ENCODE assay signal across 10 cellular contexts in genomic region chr21:41933259-41934079, GRCh38. TPM values are rescaled to one million over a fixed set of nuclear protein-coding genes. Genes with fewer than 3 reads are reported as not detected.
A peak's percentile ranks its signal among the peaks of the same experiment; 100 is the strongest.
DNase-seq lines count a peak whose midpoint lies in the region; ATAC-seq and TF ChIP-seq lines count a peak whose summit lies in the region.
"Had no signal": no experiment of that assay in that cellular context is flagged by ENCODE, and none has a peak within 500 bp of the region (broad histone marks: within the 10 kb centered on the region; RNA-seq: fewer than 3 reads in every experiment).

No MANE protein-coding gene starts in this region.

- peaks cover 24% of the 10 kb centered on the region for H3K4me1 Mint-ChIP-seq in type B pancreatic cell (ENCODE audit: unreplicated experiment)

- no peaks in the 10 kb centered on the region for H3K9me3 ChIP-seq in lung (ENCODE audit: control insufficient read depth in 2 of 2, insufficient read depth in 1 of 2, low read length in 1 of 2)

- H3K27me3 ChIP-seq in lung (ENCODE audit: control insufficient read depth, insufficient read depth) = no peaks in the 10 kb centered on the region

- no peak overlapping the region for H3K4me3 Mint-ChIP-seq in type B pancreatic cell
- H3K4me3 Mint-ChIP-seq: stimulated activated naive CD8-positive, alpha-beta T cell treated with anti-CD3 and anti-CD28 coated beads, Interleukin-15, Interleukin-2, amounts not matched to agents 100 ng/mL and 50 ng/mL, for 24 hours had no signal

- no peak for ATAC-seq in lung (ENCODE audit: insufficient read depth, low FRiP score)

- H3K4me1 ChIP-seq in lung (ENCODE audit: control insufficient read depth in 2 of 2, insufficient read depth in 2 of 2, low read length in 2 of 2) = peaks cover 0 to 13% of the 10 kb centered on the region in 2 donors

- H3K4me3 ChIP-seq in LNCaP clone FGC (ENCODE audit: low read depth, low read length) (peak overlapping the region; percentile 39), choroid plexus epithelial cell (ENCODE audit: low read depth, low read length) (peak overlapping the region; percentile 57), lung (no peak overlapping the region)

- WGBS in lung, 2 donors = 9 to 24% methylated on average over 19 to 20 of the region's 20 CpGs

- no peaks in the 10 kb centered on the region for H3K36me3 Mint-ChIP-seq in type B pancreatic cell

- DNase-seq in LNCaP clone FGC (ENCODE audit: low read depth) (peak; percentile 57), choroid plexus epithelial cell (ENCODE audit: low read depth) (peak; percentile 77), lung (ENCODE audit: low spot score) (no peak), type B pancreatic cell (ENCODE audit: extremely low spot score, unreplicated experiment) (no peak), SW480 (ENCODE audit: low spot score) (no peak), NCI-H2227 treated with DMSO at 0.1 percent for 48 hours (lab: John Stamatoyannopoulos, UW) (no peak), DMS79 (lab: John Stamatoyannopoulos, UW) (no peak)
- no peak for DNase-seq in NK-92 treated with Interleukin-12 subunit alpha and Interleukin-12 subunit beta, amount 100 ng/mL, for 24 hours (lab: John Stamatoyannopoulos, UW)
- DNase-seq: NCI-H187 had no signal

- peak overlapping the region; percentile 7 to 14 for H3K27ac ChIP-seq in lung (ENCODE audit: low read depth in 1 of 2, low read length in 1 of 2)

- no peaks in the 10 kb centered on the region for H3K27me3 Mint-ChIP-seq in type B pancreatic cell
- H3K27me3 Mint-ChIP-seq: stimulated activated naive CD8-positive, alpha-beta T cell treated with anti-CD3 and anti-CD28 coated beads, Interleukin-15, Interleukin-2, amounts not matched to agents 100 ng/mL and 50 ng/mL, for 24 hours had no signal

- H3K27ac Mint-ChIP-seq in type B pancreatic cell = peak overlapping the region; percentile 33
- H3K27ac Mint-ChIP-seq: stimulated activated naive CD8-positive, alpha-beta T cell treated with anti-CD3 and anti-CD28 coated beads, Interleukin-15, Interleukin-2, amounts not matched to agents 100 ng/mL and 50 ng/mL, for 24 hours had no signal

- no peaks in the 10 kb centered on the region for H3K36me3 ChIP-seq in lung (ENCODE audit: control insufficient read depth in 2 of 2, insufficient read depth in 2 of 2, low read length in 2 of 2)

- peak; percentile 44 for TF ChIP-seq CTCF in LNCaP clone FGC (IDR thresholded peaks at IDR 0.05; ENCODE audit: control insufficient read depth, extremely low read depth, insufficient read depth)
- TF ChIP-seq CTCF in choroid plexus epithelial cell (conservative IDR thresholded peaks at IDR 0.05; ENCODE audit: low read depth, low read length) = peak; percentile 74
- no peak for TF ChIP-seq CTCF in lung (IDR thresholded peaks at IDR 0.05; ENCODE audit: control extremely low read depth, extremely low read depth)
- no peak for TF ChIP-seq CTCF in type B pancreatic cell (conservative IDR thresholded peaks at IDR 0.05)

- no peaks in the 10 kb centered on the region for H3K9me3 Mint-ChIP-seq in type B pancreatic cell
- H3K9me3 Mint-ChIP-seq: stimulated activated naive CD8-positive, alpha-beta T cell treated with anti-CD3 and anti-CD28 coated beads, Interleukin-15, Interleukin-2, amounts not matched to agents 100 ng/mL and 50 ng/mL, for 24 hours had no signal

RNA-seq across cellular contexts. Expression of gene C2CD2, which starts 20.3 kb away (rescaled TPM):
- total RNA-seq in lung (10 to 100 TPM; 17.4 to 19.5 TPM), type B pancreatic cell (ENCODE audit: low replicate concordance) (20.5 and 32.3 TPM in 2 replicates)
- polyA plus RNA-seq in lung = 1 to 10 TPM; 7.0 to 7.1 TPM

RNA-seq across cellular contexts. Expression of gene PRDM15, which starts 54.3 kb away (rescaled TPM):
- total RNA-seq in lung (1 to 10 TPM; 5.8 to 7.2 TPM), type B pancreatic cell (ENCODE audit: low replicate concordance) (8.5 and 8.8 TPM in 2 replicates)
- 1 to 10 TPM; 2.4 to 2.5 TPM for polyA plus RNA-seq in lung

Comparison
In these comparisons a context has a peak if more than half of its experiments do, and no peak if none do; other contexts are left out.
1. DNase-seq: peak in LNCaP clone FGC (single experiment) and choroid plexus epithelial cell (single experiment); none in lung (single experiment), type B pancreatic cell (single experiment), NK-92 treated with Interleukin-12 subunit alpha and Interleukin-12 subunit beta, amount 100 ng/mL, for 24 hours (single experiment), SW480 (single experiment), NCI-H2227 treated with DMSO at 0.1 percent for 48 hours (single experiment) and DMS79 (single experiment).
2. CTCF ChIP-seq: peak in LNCaP clone FGC (single experiment) and choroid plexus epithelial cell (single experiment); none in lung (single experiment) and type B pancreatic cell (single experiment).